17 cellular contexts compared by ENCODE assay signal in genomic region chr10:54961040-54961439, GRCh38.
DNase-seq lines count a peak whose midpoint lies in the region; ATAC-seq and TF ChIP-seq lines count a peak whose summit lies in the region.
"Had no signal": no experiment of that assay in that cellular context is flagged by ENCODE, and none has a peak within 500 bp of the region (broad histone marks: within the 10 kb centered on the region; RNA-seq: fewer than 3 reads in every experiment).

No MANE protein-coding gene starts in this region.

- ATAC-seq in gastroesophageal sphincter, result peak; percentile 13
- peak; percentile 21 for ATAC-seq in stimulated activated effector memory CD8-positive, alpha-beta T cell treated with anti-CD3 and anti-CD28 coated beads, Interleukin-12 subunit alpha, Interleukin-12 subunit beta, amount 100 ng/mL, for 72 hours
- no peak for ATAC-seq in activated T-helper 17 cell treated with anti-CD3 and anti-CD28 coated beads, Interleukin-2, amount 50 U/mL, for 72 hours (replicated peaks)
- ATAC-seq: CD8-positive, alpha-beta T cell; GM12878; GM23338; HCT116 had no signal

- H3K9me3 Mint-ChIP-seq in stimulated activated effector memory CD8-positive, alpha-beta T cell treated with anti-CD3 and anti-CD28 coated beads, Interleukin-12 subunit alpha, Interleukin-12 subunit beta, amount 100 ng/mL, for 72 hours, result peaks cover 14% of the 10 kb centered on the region
- peaks cover 4% of the 10 kb centered on the region for H3K9me3 Mint-ChIP-seq in activated T-helper 17 cell treated with anti-CD3 and anti-CD28 coated beads, Interleukin-2, amount 50 U/mL, for 72 hours

- H3K9me3 ChIP-seq in gastroesophageal sphincter (no peaks in the 10 kb centered on the region), neuronal stem cell (replicated peaks in 1 of 2; ENCODE audit: control insufficient read depth in 2 of 2, insufficient read depth in 1 of 2, low read depth in 1 of 2, low read length in 2 of 2) (peaks cover 8% of the 10 kb centered on the region in 2 donors)

- no peak overlapping the region for H2BK5ac ChIP-seq in neuronal stem cell (ENCODE audit: low read length)

- no peaks in the 10 kb centered on the region for H3K27me3 Mint-ChIP-seq in activated T-helper 17 cell treated with anti-CD3 and anti-CD28 coated beads, Interleukin-2, amount 50 U/mL, for 72 hours
- H3K27me3 Mint-ChIP-seq: B cell had no signal

- H3K4me3 ChIP-seq in gastroesophageal sphincter (no peak overlapping the region), neuronal stem cell (ENCODE audit: low read length in 2 of 2) (peak overlapping the region in 1 of 2 donors; percentile 44)
- H3K4me3 ChIP-seq: BLaER1 treated with 17β-estradiol and CSF1 and Interleukin-3, amounts not matched to agents 10 nM and 100 nM; GM12878; GM23338 had no signal

- H3K4ac ChIP-seq in neuronal stem cell (ENCODE audit: low read length), result peak overlapping the region; percentile 11

- no peaks in the 10 kb centered on the region for H3K36me3 Mint-ChIP-seq in stimulated activated effector memory CD8-positive, alpha-beta T cell treated with anti-CD3 and anti-CD28 coated beads, Interleukin-12 subunit alpha, Interleukin-12 subunit beta, amount 100 ng/mL, for 72 hours
- no peaks in the 10 kb centered on the region for H3K36me3 Mint-ChIP-seq in activated T-helper 17 cell treated with anti-CD3 and anti-CD28 coated beads, Interleukin-2, amount 50 U/mL, for 72 hours (ENCODE audit: low read depth)
- H3K36me3 Mint-ChIP-seq: CD8-positive, alpha-beta T cell had no signal

- no peak for DNase-seq in neuronal stem cell (ENCODE audit: low spot score)
- no peak for DNase-seq in stimulated activated effector memory CD8-positive, alpha-beta T cell treated with anti-CD3 and anti-CD28 coated beads, Interleukin-12 subunit alpha, Interleukin-12 subunit beta, amount 100 ng/mL, for 72 hours (ENCODE audit: low spot score in 2 of 2)
- no peak for DNase-seq in EL
- no peak for DNase-seq in NCI-H2029 (lab: John Stamatoyannopoulos, UW)
- DNase-seq: Calu3; CD8-positive, alpha-beta T cell; DMS79 treated with DMSO at 0.1 percent for 48 hours; H7; HFFc6; IMR-90 had no signal

- WGBS in gastroesophageal sphincter (ENCODE audit: low coverage in 1 of 2), 2 donors, result 85 to 98% methylated on average over 2 to 4 of the region's 4 CpGs
- no CpG with 5 or more reads among the region's 4 CpGs for WGBS in neuronal stem cell (ENCODE audit: extremely low coverage in 2 of 2, insufficient read length in 2 of 2, insufficient replicate concordance in 1 of 2), 2 donors

- H3K27me3 ChIP-seq in gastroesophageal sphincter (no peaks in the 10 kb centered on the region), neuronal stem cell (ENCODE audit: control insufficient read depth in 3 of 3, insufficient read depth in 3 of 3, low read depth in 1 of 3, low read length in 3 of 3) (no peaks in the 10 kb centered on the region)
- H3K27me3 ChIP-seq: BLaER1 treated with 17β-estradiol and CSF1 and Interleukin-3, amounts not matched to agents 10 nM and 100 nM had no signal

- no peak overlapping the region for H2BK120ac ChIP-seq in neuronal stem cell (ENCODE audit: low read depth, low read length)

- no peak overlapping the region for H3K27ac Mint-ChIP-seq in stimulated activated effector memory CD8-positive, alpha-beta T cell treated with anti-CD3 and anti-CD28 coated beads, Interleukin-12 subunit alpha, Interleukin-12 subunit beta, amount 100 ng/mL, for 72 hours
- H3K27ac Mint-ChIP-seq in activated T-helper 17 cell treated with anti-CD3 and anti-CD28 coated beads, Interleukin-2, amount 50 U/mL, for 72 hours, result no peak overlapping the region
- H3K27ac Mint-ChIP-seq: B cell; CD8-positive, alpha-beta T cell; GM23338; HFFc6 had no signal

- peak overlapping the region; percentile 75 for H2AK5ac ChIP-seq in neuronal stem cell (ENCODE audit: low read depth, low read length)

- H3K36me3 ChIP-seq in gastroesophageal sphincter (no peaks in the 10 kb centered on the region), neuronal stem cell (replicated peaks in 1 of 2; ENCODE audit: control insufficient read depth in 2 of 2, insufficient read depth in 2 of 2, low read length in 2 of 2) (no peaks in the 10 kb centered on the region)
- H3K36me3 ChIP-seq: BLaER1 treated with 17β-estradiol and CSF1 and Interleukin-3, amounts not matched to agents 10 nM and 100 nM had no signal

- H2AFZ ChIP-seq in neuronal stem cell (ENCODE audit: low read length), result no peak overlapping the region
- H2AFZ ChIP-seq: GM23338 had no signal

- no peak overlapping the region for H3K4me2 ChIP-seq in neuronal stem cell (ENCODE audit: insufficient read depth, low read length, poor library complexity, severe bottlenecking)
- H3K4me2 ChIP-seq: BLaER1 treated with 17β-estradiol and CSF1 and Interleukin-3, amounts not matched to agents 10 nM and 100 nM; GM23338 had no signal

- peak overlapping the region; percentile 77 for H3K9ac ChIP-seq in neuronal stem cell (ENCODE audit: low read depth, low read length, poor library complexity)
- H3K9ac ChIP-seq: BLaER1 treated with 17β-estradiol and CSF1 and Interleukin-3, amounts not matched to agents 10 nM and 100 nM had no signal

- no peaks in the 10 kb centered on the region for H3K4me1 Mint-ChIP-seq in stimulated activated effector memory CD8-positive, alpha-beta T cell treated with anti-CD3 and anti-CD28 coated beads, Interleukin-12 subunit alpha, Interleukin-12 subunit beta, amount 100 ng/mL, for 72 hours
- H3K4me1 Mint-ChIP-seq in activated T-helper 17 cell treated with anti-CD3 and anti-CD28 coated beads, Interleukin-2, amount 50 U/mL, for 72 hours, result no peaks in the 10 kb centered on the region
- H3K4me1 Mint-ChIP-seq: B cell, GM23338 had no signal

- no peak overlapping the region for H4K91ac ChIP-seq in neuronal stem cell (ENCODE audit: low read depth, low read length, poor library complexity)

- peak overlapping the region; percentile 56 for H3K14ac ChIP-seq in neuronal stem cell (ENCODE audit: low read length)

- H3K4me1 ChIP-seq in gastroesophageal sphincter (no peaks in the 10 kb centered on the region), neuronal stem cell (ENCODE audit: control insufficient read depth in 2 of 2, insufficient read depth in 1 of 2, low read depth in 1 of 2, low read length in 2 of 2) (no peaks in the 10 kb centered on the region)
- H3K4me1 ChIP-seq: BLaER1 treated with 17β-estradiol and CSF1 and Interleukin-3, amounts not matched to agents 10 nM and 100 nM had no signal

- TF ChIP-seq CTCF in gastroesophageal sphincter (IDR thresholded peaks at IDR 0.05), result no peak

- TF ChIP-seq EP300 in gastroesophageal sphincter (IDR thresholded peaks at IDR 0.05), result no peak

- no peak overlapping the region for H3K18ac ChIP-seq in neuronal stem cell (ENCODE audit: low read length)

- H3K23ac ChIP-seq in neuronal stem cell (ENCODE audit: low read depth, low read length, poor library complexity), result peak overlapping the region; percentile 91

- H3K27ac ChIP-seq in gastroesophageal sphincter (no peak overlapping the region), neuronal stem cell (replicated peaks; ENCODE audit: low read length) (no peak overlapping the region)
- H3K27ac ChIP-seq: BLaER1 treated with 17β-estradiol and CSF1 and Interleukin-3, amounts not matched to agents 10 nM and 100 nM had no signal

- TF ChIP-seq POLR2A in gastroesophageal sphincter (IDR thresholded peaks at IDR 0.05), result no peak

- H3K4me3 Mint-ChIP-seq in stimulated activated effector memory CD8-positive, alpha-beta T cell treated with anti-CD3 and anti-CD28 coated beads, Interleukin-12 subunit alpha, Interleukin-12 subunit beta, amount 100 ng/mL, for 72 hours, result no peak overlapping the region
- no peak overlapping the region for H3K4me3 Mint-ChIP-seq in activated T-helper 17 cell treated with anti-CD3 and anti-CD28 coated beads, Interleukin-2, amount 50 U/mL, for 72 hours
- H3K4me3 Mint-ChIP-seq: B cell; CD8-positive, alpha-beta T cell; GM23338; HFFc6 had no signal

- no peaks in the 10 kb centered on the region for H3K79me1 ChIP-seq in neuronal stem cell (ENCODE audit: low read depth, low read length)

- no peak overlapping the region for H2BK12ac ChIP-seq in neuronal stem cell (ENCODE audit: low read length)

- no peak overlapping the region for H2BK15ac ChIP-seq in neuronal stem cell (ENCODE audit: low read length)

- H4K8ac ChIP-seq in neuronal stem cell (ENCODE audit: low read depth, low read length), result no peak overlapping the region
